1 cellular context compared by ENCODE assay signal in genomic region chr6:34602318-34603111, GRCh38.
A peak's percentile ranks its signal among the peaks of the same experiment; 100 is the strongest.
TF ChIP-seq lines count a peak whose summit lies in the region.

No MANE protein-coding gene starts in this region.

TF ChIP-seq in HepG2, 621 proteins besides CTCF, POLR2A, EP300 and RAD21 (continued from another document and continues in another):
- TF ChIP-seq CREB3 (CRISPR knock-in tag; IDR thresholded peaks at IDR 0.05) (no peak), ZBTB2 (CRISPR knock-in tag; IDR thresholded peaks at IDR 0.05; ENCODE audit: low read depth) (no peak), ZNF253 (CRISPR knock-in tag; IDR thresholded peaks at IDR 0.05; ENCODE audit: borderline replicate concordance) (no peak), ZNF335 (CRISPR knock-in tag; IDR thresholded peaks at IDR 0.05) (no peak), IRF9 (CRISPR knock-in tag; IDR thresholded peaks at IDR 0.05; ENCODE audit: borderline replicate concordance) (no peak), ZSCAN31 (CRISPR knock-in tag; IDR thresholded peaks at IDR 0.05; ENCODE audit: low read depth) (no peak), ASH2L (IDR thresholded peaks at IDR 0.05; ENCODE audit: insufficient read length, low read depth, low read length) (peak; percentile 54), HOXD1 (CRISPR knock-in tag; IDR thresholded peaks at IDR 0.05) (no peak), BORCS8-MEF2B (CRISPR knock-in tag; IDR thresholded peaks at IDR 0.05) (no peak), PAF1 (CRISPR knock-in tag; IDR thresholded peaks at IDR 0.05) (no peak), TFDP1 (CRISPR knock-in tag; IDR thresholded peaks at IDR 0.05; ENCODE audit: borderline replicate concordance) (no peak), ZNF674 (CRISPR knock-in tag; IDR thresholded peaks at IDR 0.05; ENCODE audit: low read depth) (no peak), ZNF609 (CRISPR knock-in tag; IDR thresholded peaks at IDR 0.05; ENCODE audit: borderline replicate concordance) (no peak; the same call in 1 of the 2 replicates), MXD3 (CRISPR knock-in tag; IDR thresholded peaks at IDR 0.05) (no peak), MATR3 (CRISPR knock-in tag; IDR thresholded peaks at IDR 0.05) (no peak), NFIC (IDR thresholded peaks at IDR 0.05; ENCODE audit: low read length) (no peak), GPN1 (CRISPR knock-in tag; IDR thresholded peaks at IDR 0.05; ENCODE audit: borderline replicate concordance) (no peak), ZNF275 (CRISPR knock-in tag; IDR thresholded peaks at IDR 0.05; ENCODE audit: borderline replicate concordance) (no peak), ARID5B (CRISPR knock-in tag; IDR thresholded peaks at IDR 0.05) (peak; percentile 54; the same call in 1 of the 2 replicates), ZNF230 (CRISPR knock-in tag; IDR thresholded peaks at IDR 0.05) (no peak), PTBP1 (IDR thresholded peaks at IDR 0.05; ENCODE audit: low read depth, low read length, poor library complexity, severe bottlenecking) (no peak), ZBTB26 (CRISPR knock-in tag; IDR thresholded peaks at IDR 0.05; ENCODE audit: borderline replicate concordance) (no peak), ZNF773 (CRISPR knock-in tag; IDR thresholded peaks at IDR 0.05; ENCODE audit: borderline replicate concordance) (no peak), NR1H2 (CRISPR knock-in tag; IDR thresholded peaks at IDR 0.05; ENCODE audit: borderline replicate concordance, low read depth) (no peak), ZNF18 (CRISPR knock-in tag; IDR thresholded peaks at IDR 0.05; ENCODE audit: insufficient replicate concordance) (no peak), ZNF234 (CRISPR knock-in tag; conservative IDR thresholded peaks at IDR 0.05) (no peak), BRCA1 (CRISPR knock-in tag; IDR thresholded peaks at IDR 0.05) (no peak), SAP130 (CRISPR knock-in tag; IDR thresholded peaks at IDR 0.05; ENCODE audit: low read depth) (peak; percentile 62; the same call in 1 of the 2 replicates), FOSL1 (CRISPR knock-in tag; IDR thresholded peaks at IDR 0.05; ENCODE audit: borderline replicate concordance) (peak; percentile 72; the same call in 1 of the 2 replicates), TBL1XR1 (IDR thresholded peaks at IDR 0.05; ENCODE audit: borderline replicate concordance, low read length, partially characterized antibody) (no peak), HNF4A (CRISPR knock-in tag; IDR thresholded peaks at IDR 0.05) (no peak), ATAD3A (CRISPR knock-in tag; IDR thresholded peaks at IDR 0.05) (no peak), ZNF720 (CRISPR knock-in tag; IDR thresholded peaks at IDR 0.05) (no peak)
